In the genomic region with DNA sequence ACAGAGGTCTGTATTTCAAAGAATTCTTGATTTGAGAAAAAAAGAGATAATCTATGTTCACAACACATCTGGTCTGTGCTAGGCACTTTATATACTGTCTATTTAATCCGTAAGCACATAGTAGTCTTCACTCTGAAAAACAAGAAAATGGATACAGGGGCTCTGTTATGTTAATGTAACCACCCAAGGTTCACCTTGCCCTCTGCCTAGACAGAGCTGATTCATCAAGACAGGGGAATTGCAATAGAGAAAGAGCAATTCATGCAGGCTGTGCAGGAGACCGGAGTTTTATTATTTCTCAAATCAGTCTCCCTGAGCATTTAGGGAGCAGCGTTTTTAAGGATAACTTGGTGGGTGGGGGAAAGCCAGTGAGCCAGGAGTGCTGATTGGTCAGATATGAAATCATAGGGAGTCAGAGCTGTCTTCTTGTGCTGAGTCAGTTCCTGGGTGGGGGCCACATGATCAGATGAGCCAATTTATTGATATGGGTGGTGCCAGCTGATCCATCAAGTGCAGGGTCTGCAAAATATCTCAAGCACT, we compare ENCODE assay signal across 1 cellular context.
TF ChIP-seq lines count a peak whose summit lies in the region.

No MANE protein-coding gene starts in this region.

TF ChIP-seq in HCT116, 20 proteins besides CTCF, POLR2A, EP300 and RAD21 (continued from another document):
- TF ChIP-seq, protein P1, sequence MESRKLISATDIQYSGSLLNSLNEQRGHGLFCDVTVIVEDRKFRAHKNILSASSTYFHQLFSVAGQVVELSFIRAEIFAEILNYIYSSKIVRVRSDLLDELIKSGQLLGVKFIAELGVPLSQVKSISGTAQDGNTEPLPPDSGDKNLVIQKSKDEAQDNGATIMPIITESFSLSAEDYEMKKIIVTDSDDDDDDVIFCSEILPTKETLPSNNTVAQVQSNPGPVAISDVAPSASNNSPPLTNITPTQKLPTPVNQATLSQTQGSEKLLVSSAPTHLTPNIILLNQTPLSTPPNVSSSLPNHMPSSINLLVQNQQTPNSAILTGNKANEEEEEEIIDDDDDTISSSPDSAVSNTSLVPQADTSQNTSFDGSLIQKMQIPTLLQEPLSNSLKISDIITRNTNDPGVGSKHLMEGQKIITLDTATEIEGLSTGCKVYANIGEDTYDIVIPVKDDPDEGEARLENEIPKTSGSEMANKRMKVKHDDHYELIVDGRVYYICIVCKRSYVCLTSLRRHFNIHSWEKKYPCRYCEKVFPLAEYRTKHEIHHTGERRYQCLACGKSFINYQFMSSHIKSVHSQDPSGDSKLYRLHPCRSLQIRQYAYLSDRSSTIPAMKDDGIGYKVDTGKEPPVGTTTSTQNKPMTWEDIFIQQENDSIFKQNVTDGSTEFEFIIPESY (IDR thresholded peaks at IDR 0.05; ENCODE audit: extremely low read depth, insufficient replicate concordance, low read length): no peak
- TF ChIP-seq JUND (IDR thresholded peaks at IDR 0.05): no peak
- no peak for TF ChIP-seq FOSL1 (IDR thresholded peaks at IDR 0.05; ENCODE audit: low read depth)
- TF ChIP-seq YY1 (IDR thresholded peaks at IDR 0.05; ENCODE audit: extremely low read depth, insufficient replicate concordance, low read depth, low read length): no peak
- no peak for TF ChIP-seq EGR1 (IDR thresholded peaks at IDR 0.05; ENCODE audit: low read depth)
- TF ChIP-seq POLR2AphosphoS5 (IDR thresholded peaks at IDR 0.05; ENCODE audit: low read depth, low read length): no peak
- no peak for TF ChIP-seq ZNF274 (IDR thresholded peaks at IDR 0.05; ENCODE audit: low read depth, low read length)
- no peak for TF ChIP-seq EZH2 (IDR thresholded peaks at IDR 0.05)
- no peak for TF ChIP-seq SRF (IDR thresholded peaks at IDR 0.05; ENCODE audit: low read depth)
- TF ChIP-seq ZFX (IDR thresholded peaks at IDR 0.05): no peak
- TF ChIP-seq REST (IDR thresholded peaks at IDR 0.05; ENCODE audit: low read depth): no peak
- TF ChIP-seq CEBPB (IDR thresholded peaks at IDR 0.05; ENCODE audit: low read depth): no peak
